ENCODE assay signal across 14 cellular contexts in the genomic region with DNA sequence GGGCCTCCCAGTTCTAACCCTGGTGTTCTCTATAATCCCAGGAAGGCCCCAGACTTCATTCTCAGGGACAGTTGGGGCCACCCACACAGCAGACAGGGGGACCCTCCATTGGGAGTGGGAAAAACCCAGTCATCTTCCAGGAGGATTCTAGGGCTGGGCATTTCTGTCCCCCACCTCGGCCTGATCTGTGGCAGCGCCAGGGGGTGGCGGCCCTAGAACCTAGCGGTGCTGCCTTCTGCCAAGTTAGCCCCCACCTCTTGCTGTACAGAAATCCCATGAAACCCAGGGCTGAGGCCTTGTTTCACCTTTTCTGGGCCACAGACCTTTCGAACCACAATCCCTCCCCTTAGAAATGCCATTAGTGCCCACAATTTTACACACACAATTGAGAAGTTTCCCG. TPM values are rescaled to one million over a fixed set of nuclear protein-coding genes. Genes with fewer than 3 reads are reported as not detected.
DNase-seq lines count a peak whose midpoint lies in the region; ATAC-seq, FAIRE-seq and TF ChIP-seq lines count a peak whose summit lies in the region.
"Had no signal": no experiment of that assay in that cellular context is flagged by ENCODE, and none has a peak within 500 bp of the region (broad histone marks: within the 10 kb centered on the region; RNA-seq: fewer than 3 reads in every experiment).

No MANE protein-coding gene starts in this region.

- no peak overlapping the region for H2AFZ ChIP-seq in neural progenitor cell (replicated peaks)

- H3K36me3 ChIP-seq in neural progenitor cell, result no peaks in the 10 kb centered on the region
- no peaks in the 10 kb centered on the region for H3K36me3 ChIP-seq in small intestine (ENCODE audit: control insufficient read depth in 2 of 2, insufficient read depth in 2 of 2, low read length in 2 of 2)
- H3K36me3 ChIP-seq: BLaER1 had no signal

- H3K27me3 ChIP-seq in neural progenitor cell (peaks cover 14% of the 10 kb centered on the region), small intestine (ENCODE audit: control insufficient read depth in 2 of 2, insufficient read depth in 2 of 2, low read length in 2 of 2) (no peaks in the 10 kb centered on the region)

- H4K20me1 ChIP-seq in neural progenitor cell (ENCODE audit: low read depth), result no peaks in the 10 kb centered on the region

- H3K4me3 ChIP-seq in neural progenitor cell, result no peak overlapping the region
- H3K4me3 ChIP-seq in small intestine (ENCODE audit: low read depth in 1 of 2, low read length in 2 of 2), result no peak overlapping the region
- H3K4me3 ChIP-seq: BLaER1 had no signal

- DNase-seq in activated effector memory CD4-positive, alpha-beta T cell treated with anti-CD3 and anti-CD28 coated beads, Interleukin-2, amount 50 U/mL, for 16 hours, result peak; percentile 28
- DNase-seq in activated effector memory CD4-positive, alpha-beta T cell treated with Interleukin-2 at 50 U/mL for 16 hours, result no peak
- DNase-seq in glutamatergic neuron, result no peak
- DNase-seq in neural progenitor cell (ENCODE audit: low spot score), result no peak
- DNase-seq in small intestine, result no peak
- DNase-seq: GF-D8, NCI-H2081 treated with DMSO at 0.1 percent for 48 hours had no signal

- no peak for ATAC-seq in HG03378 (IDR thresholded peaks at IDR 0.05; ENCODE audit: unreplicated experiment)
- ATAC-seq in GM21528 (IDR thresholded peaks at IDR 0.05; ENCODE audit: low FRiP score, unreplicated experiment), result no peak
- ATAC-seq in GM21423 (IDR thresholded peaks at IDR 0.05; ENCODE audit: unreplicated experiment), result no peak

- no peak for TF ChIP-seq CTCF in glutamatergic neuron (IDR thresholded peaks at IDR 0.05; ENCODE audit: partially characterized antibody, unreplicated experiment)
- no peak for TF ChIP-seq CTCF in neural progenitor cell (IDR thresholded peaks at IDR 0.05)

- no peak overlapping the region for H3K27ac Mint-ChIP-seq in glutamatergic neuron (ENCODE audit: unreplicated experiment)
- H3K27ac Mint-ChIP-seq in neural progenitor cell, result peak overlapping the region; percentile 29
- H3K27ac Mint-ChIP-seq: CD8-positive, alpha-beta T cell had no signal

- no peaks in the 10 kb centered on the region for H3K9me3 ChIP-seq in neural progenitor cell (ENCODE audit: low read depth)
- H3K9me3 ChIP-seq in small intestine (ENCODE audit: control insufficient read depth, low read depth), result no peaks in the 10 kb centered on the region
- H3K9me3 ChIP-seq: BLaER1 had no signal

- peaks cover 52% of the 10 kb centered on the region for H3K4me1 Mint-ChIP-seq in glutamatergic neuron (ENCODE audit: low read depth, unreplicated experiment)
- H3K4me1 Mint-ChIP-seq in neural progenitor cell, result peaks cover 66% of the 10 kb centered on the region

- H3K4me2 ChIP-seq in neural progenitor cell, result no peak overlapping the region
- H3K4me2 ChIP-seq: BLaER1 had no signal

- H3K27me3 Mint-ChIP-seq in glutamatergic neuron (ENCODE audit: unreplicated experiment) (peaks cover 6% of the 10 kb centered on the region), neural progenitor cell (ENCODE audit: insufficient read depth, low read depth) (peaks cover 8% of the 10 kb centered on the region)

- no peak for FAIRE-seq in small intestine (lab: Jason Lieb, UNC)

- H3K4me1 ChIP-seq in neural progenitor cell (peaks cover 22% of the 10 kb centered on the region), small intestine (ENCODE audit: control insufficient read depth in 2 of 2, insufficient read depth in 1 of 2, low read depth in 1 of 2, low read length in 1 of 2) (no peaks in the 10 kb centered on the region)

- no peaks in the 10 kb centered on the region for H3K36me3 Mint-ChIP-seq in glutamatergic neuron (ENCODE audit: unreplicated experiment)
- no peaks in the 10 kb centered on the region for H3K36me3 Mint-ChIP-seq in neural progenitor cell
- H3K36me3 Mint-ChIP-seq: CD8-positive, alpha-beta T cell had no signal

- no peaks in the 10 kb centered on the region for H3F3A ChIP-seq in neural progenitor cell (ENCODE audit: low read depth)

- 76 to 88% (median 83%) methylated on average over 6 of the region's 6 CpGs for WGBS in small intestine, 3 donors

- no peaks in the 10 kb centered on the region for H3K79me2 ChIP-seq in neural progenitor cell (ENCODE audit: low read depth)

- no peak overlapping the region for H3K9ac ChIP-seq in neural progenitor cell
- H3K9ac ChIP-seq: BLaER1 had no signal

- peaks cover 11% of the 10 kb centered on the region for H3K9me3 Mint-ChIP-seq in glutamatergic neuron (ENCODE audit: unreplicated experiment)
- H3K9me3 Mint-ChIP-seq in neural progenitor cell, result no peaks in the 10 kb centered on the region
- H3K9me3 Mint-ChIP-seq: CD8-positive, alpha-beta T cell had no signal

- H3K4me3 Mint-ChIP-seq in glutamatergic neuron (ENCODE audit: unreplicated experiment), result peak overlapping the region; percentile 50
- no peak overlapping the region for H3K4me3 Mint-ChIP-seq in neural progenitor cell
- H3K4me3 Mint-ChIP-seq: CD8-positive, alpha-beta T cell had no signal

- H3K27ac ChIP-seq in neural progenitor cell, result no peak overlapping the region
- no peak overlapping the region for H3K27ac ChIP-seq in small intestine (ENCODE audit: low read depth in 1 of 2, low read length in 1 of 2)
- H3K27ac ChIP-seq: BLaER1 had no signal

RNA-seq across cellular contexts. Expression of gene CHST1, which starts 9.6 kb away (rescaled TPM):
- total RNA-seq in glutamatergic neuron (ENCODE audit: unreplicated experiment) (59.2 TPM), neural progenitor cell (ENCODE audit: low replicate concordance) (0.53 TPM in 1 of 2 replicates, not detected in the other)
- 1 to 10 TPM in 1 of 3 donors, under 1 TPM in 1, not detected in 1; 0.27 to 1.1 TPM for polyA plus RNA-seq in small intestine
- total RNA-seq: Calu3; CD8-positive, alpha-beta T cell; HepG2 had no signal
- polyA plus RNA-seq: HepG2 had no signal

Comparison
In these comparisons a context has a peak if more than half of its experiments do, and no peak if none do; other contexts are left out.
1. RNA of gene CHST1, which starts 9.6 kb away (total RNA-seq): 59.2 TPM in glutamatergic neuron (single experiment); 0.53 TPM in neural progenitor cell; every median in the first group is over 10 times any median in the second.